ENCODE assay signal across 17 cellular contexts in the genomic region with DNA sequence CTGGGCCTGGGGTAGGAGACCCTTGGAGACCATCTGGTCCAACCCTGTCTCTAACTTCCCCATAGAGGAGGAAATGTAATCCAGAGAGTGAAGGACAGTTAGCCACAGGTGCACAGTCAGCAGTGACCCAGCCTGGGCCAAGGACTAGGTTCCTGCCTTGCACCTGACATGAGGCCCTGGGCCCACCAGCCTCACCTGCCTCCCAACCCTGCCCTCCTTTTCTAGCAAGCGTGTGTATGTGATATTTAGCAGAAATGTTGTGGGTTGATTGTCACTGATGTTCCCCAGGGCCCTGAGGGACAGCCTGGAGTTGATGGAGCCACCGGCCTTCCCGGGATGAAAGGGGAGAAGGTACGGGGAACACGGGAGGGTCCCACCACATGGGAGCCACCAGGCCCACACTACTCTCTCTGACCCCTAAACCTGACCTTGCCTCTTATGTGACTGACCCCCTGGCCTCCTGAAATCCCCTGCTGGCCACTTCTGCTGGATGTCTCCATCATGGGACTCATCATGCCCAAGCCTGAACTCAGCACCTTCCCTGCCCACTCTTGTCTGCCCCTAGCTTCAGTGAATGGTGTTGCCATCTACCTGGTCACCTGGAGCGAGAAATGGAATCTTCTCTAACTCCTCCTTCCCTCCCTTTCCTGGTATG.
"Had no signal": no experiment of that assay in that cellular context is flagged by ENCODE, and none has a peak within 500 bp of the region (broad histone marks: within the 10 kb centered on the region; RNA-seq: fewer than 3 reads in every experiment).

No MANE protein-coding gene starts in this region.

- FAIRE-seq: endothelial cell of umbilical vein had no signal

- H3K27ac ChIP-seq: ascending aorta, cardiac muscle cell, foreskin keratinocyte, ovary, thoracic aorta, vagina had no signal

- H3K4me3 Mint-ChIP-seq: activated CD4-positive, alpha-beta T cell treated with anti-CD3 and anti-CD28 coated beads for 36 hours; activated T-cell treated with anti-CD3 and anti-CD28 coated beads, Interleukin-2, amount 50 U/mL, for 4 hours; memory B cell; neural crest cell; stimulated activated naive CD8-positive, alpha-beta T cell treated with anti-CD3 and anti-CD28 coated beads, Interleukin-15, amount 100 ng/mL, for 72 hours had no signal

- H3K27ac Mint-ChIP-seq: activated CD4-positive, alpha-beta T cell treated with anti-CD3 and anti-CD28 coated beads for 36 hours; memory B cell had no signal

- H3K9me3 ChIP-seq: ascending aorta, ovary, thoracic aorta, vagina had no signal

- H3K4me1 ChIP-seq: foreskin keratinocyte, vagina had no signal

- DNase-seq: activated CD4-positive, alpha-beta T cell treated with anti-CD3 and anti-CD28 coated beads for 36 hours; activated gamma-delta T cell; activated T-cell treated with anti-CD3 and anti-CD28 coated beads, Interleukin-2, amount 50 U/mL, for 4 hours; foreskin keratinocyte; head of caudate nucleus; ovary; stimulated activated CD4-positive, alpha-beta T cell treated with anti-CD3 and anti-CD28 coated beads, Interleukin-2, amount 100 ng/mL, for 48 hours; stimulated activated naive CD8-positive, alpha-beta T cell treated with anti-CD3 and anti-CD28 coated beads, Interleukin-15, amount 100 ng/mL, for 72 hours; T-helper 9 cell had no signal

- H3K36me3 ChIP-seq: ascending aorta, cardiac muscle cell, ovary had no signal

- H3K4me1 Mint-ChIP-seq: neural crest cell had no signal

- H3K36me3 Mint-ChIP-seq: memory B cell had no signal

- H3K9me3 Mint-ChIP-seq: activated T-cell treated with anti-CD3 and anti-CD28 coated beads, Interleukin-2, amount 50 U/mL, for 4 hours; memory B cell; neural crest cell; stimulated activated naive CD8-positive, alpha-beta T cell treated with anti-CD3 and anti-CD28 coated beads, Interleukin-15, amount 100 ng/mL, for 72 hours had no signal

- H3K27me3 Mint-ChIP-seq: activated CD4-positive, alpha-beta T cell treated with anti-CD3 and anti-CD28 coated beads for 36 hours; stimulated activated naive CD8-positive, alpha-beta T cell treated with anti-CD3 and anti-CD28 coated beads, Interleukin-15, amount 100 ng/mL, for 72 hours had no signal

- H3K27me3 ChIP-seq: ascending aorta, cardiac muscle cell, ovary, vagina had no signal

- ATAC-seq: left lobe of liver; stimulated activated naive CD8-positive, alpha-beta T cell treated with anti-CD3 and anti-CD28 coated beads, Interleukin-15, amount 100 ng/mL, for 72 hours had no signal

- H3K4me3 ChIP-seq: ascending aorta, cardiac muscle cell, ovary, thoracic aorta, vagina had no signal
